ENCODE assay signal across 8 cellular contexts in genomic region chr12:49094104-49094948, GRCh38. TPM values are rescaled to one million over a fixed set of nuclear protein-coding genes. Genes with fewer than 3 reads are reported as not detected.
DNase-seq lines count a peak whose midpoint lies in the region; ATAC-seq lines count a peak whose summit lies in the region.
"Had no signal": no experiment of that assay in that cellular context is flagged by ENCODE, and none has a peak within 500 bp of the region (broad histone marks: within the 10 kb centered on the region; RNA-seq: fewer than 3 reads in every experiment).

DHH (minus strand) TSS chr12:49094801; CDS start chr12:49094512, 289 bp downstream.

- 9% methylated on average over 49 of the region's 49 CpGs for WGBS in HUES64

- no peaks in the 10 kb centered on the region for H3K9me3 ChIP-seq in HUES64 (ENCODE audit: insufficient read depth, low read depth, low read length)
- no peaks in the 10 kb centered on the region for H3K9me3 ChIP-seq in skeletal muscle satellite cell (replicated peaks; ENCODE audit: low read length)

- ATAC-seq in left cardiac atrium (peak; percentile 9 to 40), GM19035 (IDR thresholded peaks at IDR 0.05; ENCODE audit: unreplicated experiment) (no peak)

- H3K27ac ChIP-seq in HUES64 (ENCODE audit: low read depth, low read length), result no peak within 1 kb of the TSS
- H3K27ac ChIP-seq: epithelial cell of prostate had no signal

- H3K4me1 ChIP-seq in HUES64 (ENCODE audit: insufficient read depth, low read length) (peaks cover 17% of the 10 kb centered on the region), skeletal muscle satellite cell (ENCODE audit: control insufficient read depth, insufficient read depth, low read length) (peaks cover 27% of the 10 kb centered on the region)

- H3K9ac ChIP-seq in HUES64 (ENCODE audit: low read depth, low read length) (no peak within 1 kb of the TSS), skeletal muscle satellite cell (ENCODE audit: low read depth, low read length) (no peak within 1 kb of the TSS)

- H3K4me3 ChIP-seq in HUES64 (ENCODE audit: low read length), result peak within 1 kb of the TSS; percentile 38
- H3K4me3 ChIP-seq in skeletal muscle satellite cell (ENCODE audit: low read length), result peak within 1 kb of the TSS; percentile 46

- H3K36me3 ChIP-seq in HUES64 (ENCODE audit: insufficient read depth, low read length) (peaks cover 13% of the 10 kb centered on the region), skeletal muscle satellite cell (ENCODE audit: insufficient read depth, low read length) (peaks cover 15% of the 10 kb centered on the region)

- H3K4me2 ChIP-seq in skeletal muscle satellite cell (ENCODE audit: low read length), result peak within 1 kb of the TSS; percentile 66

- peak; percentile 49 for DNase-seq in RPMI8226
- DNase-seq in left cardiac atrium, result peak; percentile 67
- no peak for DNase-seq in NOMO-1 (lab: John Stamatoyannopoulos, UW; ENCODE audit: unreplicated experiment in 2 of 2)
- no peak for DNase-seq in NCI-H1048 (lab: John Stamatoyannopoulos, UW)

- intact Hi-C loops in left cardiac atrium (cut with DNase I), result no loop called here

- H3K27me3 ChIP-seq in HUES64 (ENCODE audit: insufficient read depth, low read length) (peaks cover 65% of the 10 kb centered on the region), skeletal muscle satellite cell (ENCODE audit: control insufficient read depth, insufficient read depth, low read length) (peaks cover 32% of the 10 kb centered on the region)

RNA-seq across cellular contexts. Expression of gene DHH, which starts in this region (rescaled TPM):
- not detected for polyA plus RNA-seq in HUES64 (2013, experiment 1 of 2)
- not detected for polyA plus RNA-seq in HUES64 (2013, experiment 2 of 2)
- total RNA-seq in left cardiac atrium, result 1 to 10 TPM in 1 of 2 donors, under 1 TPM in 1; 0.97 to 1.0 TPM
- total RNA-seq in skeletal muscle satellite cell (2012; rRNA removed), result 0.25 TPM in 1 of 2 replicates, not detected in the other

Comparison
In these comparisons a context has a peak if more than half of its experiments do, and no peak if none do; other contexts are left out.
1. DNase-seq: peak in RPMI8226 (single experiment) and left cardiac atrium (single experiment); none in NOMO-1 (0 of 2) and NCI-H1048 (single experiment).